8 cellular contexts compared by ENCODE assay signal in genomic region chr13:38582133-38582532, GRCh38.
DNase-seq lines count a peak whose midpoint lies in the region; ATAC-seq, FAIRE-seq and TF ChIP-seq lines count a peak whose summit lies in the region.

No MANE protein-coding gene starts in this region.

- DNase-seq in GM12865 (ENCODE audit: low read depth): peak; percentile 40
- peak; percentile 42 for DNase-seq in NCI-H774 (lab: John Stamatoyannopoulos, UW)
- peak; percentile 60 for DNase-seq in choroid plexus epithelial cell (ENCODE audit: low read depth)
- DNase-seq in mesendoderm: peak; percentile 59
- DNase-seq in coronary artery (ENCODE audit: low spot score): no peak

- H3K9ac ChIP-seq in mesendoderm (ENCODE audit: low read length): no peak overlapping the region

- H2BK120ac ChIP-seq in mesendoderm (ENCODE audit: low read depth, low read length): no peak overlapping the region

- no peak overlapping the region for H2AK5ac ChIP-seq in mesendoderm (ENCODE audit: low read length)

- H3K4me2 ChIP-seq in mesendoderm (ENCODE audit: low read length): no peak overlapping the region

- TF ChIP-seq CTCF in GM12865 (IDR thresholded peaks at IDR 0.05; ENCODE audit: insufficient read depth, low read depth, low read length, missing control alignments): peak; percentile 33
- TF ChIP-seq CTCF in choroid plexus epithelial cell (conservative IDR thresholded peaks at IDR 0.05; ENCODE audit: low read depth, low read length): peak; percentile 53
- no peak for TF ChIP-seq CTCF in coronary artery (IDR thresholded peaks at IDR 0.05)

- H3K27me3 ChIP-seq in mesendoderm (ENCODE audit: insufficient read depth, low read length, poor library complexity): no peaks in the 10 kb centered on the region

- H3K27ac ChIP-seq in mesendoderm (ENCODE audit: low read depth, low read length): no peak overlapping the region
- no peak overlapping the region for H3K27ac ChIP-seq in coronary artery

- no peaks in the 10 kb centered on the region for H3K36me3 ChIP-seq in mesendoderm (ENCODE audit: control insufficient read depth, insufficient read depth, low read length)

- H3K4me3 ChIP-seq in GM12865 (ENCODE audit: low read depth, low read length): no peak overlapping the region
- H3K4me3 ChIP-seq in choroid plexus epithelial cell (ENCODE audit: low read depth, low read length): no peak overlapping the region
- H3K4me3 ChIP-seq in mesendoderm (ENCODE audit: low read length): no peak overlapping the region
- no peak overlapping the region for H3K4me3 ChIP-seq in coronary artery

- peak; percentile 30 for FAIRE-seq in A204.1 (lab: Jason Lieb, UNC)

- H3K79me1 ChIP-seq in mesendoderm (ENCODE audit: low read length): no peaks in the 10 kb centered on the region

- H3K18ac ChIP-seq in mesendoderm (ENCODE audit: low read length): no peak overlapping the region

- no peak overlapping the region for H3K23ac ChIP-seq in mesendoderm (ENCODE audit: low read length)

- no peaks in the 10 kb centered on the region for H3K4me1 ChIP-seq in mesendoderm (ENCODE audit: control insufficient read depth, low read depth, low read length)

- ATAC-seq in HG03103 (IDR thresholded peaks at IDR 0.05; ENCODE audit: low read depth, unreplicated experiment) (peak; percentile 79), GM21423 (IDR thresholded peaks at IDR 0.05; ENCODE audit: unreplicated experiment) (no peak)

- H4K5ac ChIP-seq in mesendoderm (ENCODE audit: low read length): no peak overlapping the region

- H3K56ac ChIP-seq in mesendoderm (ENCODE audit: low read length): no peak overlapping the region

- WGBS in mesendoderm (ENCODE audit: extremely low coverage, insufficient coverage, low lambda C conversion rate): no CpG with 5 or more reads among the region's 2 CpGs

- no peak overlapping the region for H2BK5ac ChIP-seq in mesendoderm (ENCODE audit: low read length)

- H3K79me2 ChIP-seq in mesendoderm (ENCODE audit: control insufficient read depth, insufficient read depth, low read length): no peaks in the 10 kb centered on the region

- no peak overlapping the region for H4K8ac ChIP-seq in mesendoderm (ENCODE audit: low read depth, low read length)

- H2BK15ac ChIP-seq in mesendoderm (replicated peaks; ENCODE audit: low read depth): no peak overlapping the region

- no peak overlapping the region for H3K4ac ChIP-seq in mesendoderm (ENCODE audit: low read depth, low read length)
